In genomic region chr1:223887724-223888428, GRCh38 we compare ENCODE assay signal across 8 cellular contexts. TPM values are rescaled to one million over a fixed set of nuclear protein-coding genes. Genes with fewer than 3 reads are reported as not detected.
DNase-seq lines count a peak whose midpoint lies in the region; ATAC-seq, FAIRE-seq and TF ChIP-seq lines count a peak whose summit lies in the region.

No MANE protein-coding gene starts in this region.

- TF ChIP-seq EP300 in H1 (IDR thresholded peaks at IDR 0.05; ENCODE audit: borderline replicate concordance in 1 of 2, low read depth in 2 of 2, low read length in 2 of 2), result no peak

- H3K4me1 Mint-ChIP-seq in T-cell, result no peaks in the 10 kb centered on the region

- H3K79me1 ChIP-seq in H1 (ENCODE audit: low read depth, low read length), result no peaks in the 10 kb centered on the region

- no peak overlapping the region for H3K4me3 Mint-ChIP-seq in T-cell

- H3K27ac Mint-ChIP-seq in T-cell, result no peak overlapping the region

- H3K27ac ChIP-seq in H1 (ENCODE audit: low read depth, low read length), result no peak overlapping the region

- peak overlapping the region; percentile 59; the same call in 1 of the 2 replicates for H2AFZ ChIP-seq in H1 (ENCODE audit: low read length)

- TF ChIP-seq RAD21 in H1 (IDR thresholded peaks at IDR 0.05 in 1 of 2, conservative IDR thresholded peaks at IDR 0.05 in 1 of 2; ENCODE audit: low read depth in 2 of 2, low read length in 2 of 2), result no peak

- H3K14ac ChIP-seq in H1 (ENCODE audit: insufficient read length), result no peak overlapping the region

- H3K23me2 ChIP-seq in H1 (ENCODE audit: low read depth, low read length), result no peaks in the 10 kb centered on the region

- H3K56ac ChIP-seq in H1 (replicated peaks; ENCODE audit: insufficient read length, low read depth, low read length), result no peak overlapping the region

- H2BK120ac ChIP-seq in H1 (replicated peaks; ENCODE audit: low read depth, low read length), result no peak overlapping the region

- H2BK12ac ChIP-seq in H1 (ENCODE audit: low read depth, low read length), result no peak overlapping the region

- no peak overlapping the region; the same call in 1 of the 2 replicates for H4K8ac ChIP-seq in H1 (ENCODE audit: extremely low read depth, insufficient read depth, low read length)

- no peaks in the 10 kb centered on the region for H3K79me2 ChIP-seq in H1 (ENCODE audit: control insufficient read depth in 1 of 2, insufficient read depth in 2 of 2, low read length in 2 of 2)

- H3K36me3 Mint-ChIP-seq in T-cell, result no peaks in the 10 kb centered on the region

- TF ChIP-seq CTCF in H1 (IDR thresholded peaks at IDR 0.05; ENCODE audit: control extremely low read depth in 1 of 3, insufficient read depth in 1 of 3, low read depth in 1 of 3, low read length in 3 of 3), result no peak
- TF ChIP-seq CTCF in omental fat pad (IDR thresholded peaks at IDR 0.05), result no peak

- H3K23ac ChIP-seq in H1 (ENCODE audit: insufficient read length), result no peak overlapping the region

- H2AK5ac ChIP-seq in H1 (ENCODE audit: low read depth, low read length), result no peak overlapping the region

- no peak overlapping the region for H3K4me3 ChIP-seq in H1 (ENCODE audit: extremely low read depth in 1 of 4, insufficient read depth in 2 of 4, low read depth in 3 of 4, low read length in 4 of 4)

- no peak overlapping the region for H3K4ac ChIP-seq in H1 (replicated peaks; ENCODE audit: insufficient read length, low read depth, low read length)

- H2BK5ac ChIP-seq in H1 (ENCODE audit: low read depth, low read length), result no peak overlapping the region

- no peaks in the 10 kb centered on the region for H3K9me3 Mint-ChIP-seq in T-cell

- H2BK20ac ChIP-seq in H1 (ENCODE audit: low read length), result no peak overlapping the region

- H3K4me1 ChIP-seq in H1 (replicated peaks in 1 of 4; ENCODE audit: control insufficient read depth in 3 of 4, insufficient read depth in 4 of 4, low read length in 3 of 4), result peaks cover 0 to 8% (median 2%) of the 10 kb centered on the region in 4 experiments; a peak in 4 of 7 replicates

- no peaks in the 10 kb centered on the region for H3K27me3 ChIP-seq in H1 (replicated peaks in 1 of 4; ENCODE audit: control insufficient read depth in 3 of 4, extremely low read depth in 1 of 4, insufficient read depth in 3 of 4, low read length in 3 of 4)

- no peaks in the 10 kb centered on the region for H3K9me3 ChIP-seq in H1 (ENCODE audit: insufficient read depth in 2 of 2, low read depth in 1 of 2, low read length in 1 of 2)

- ATAC-seq in omental fat pad (ENCODE audit: low FRiP score) (peak; percentile 91), GM19351 (IDR thresholded peaks at IDR 0.05; ENCODE audit: unreplicated experiment) (no peak), GM21723 (IDR thresholded peaks at IDR 0.05; ENCODE audit: unreplicated experiment) (no peak), T-cell (replicated peaks in 1 of 4) (no peak)

- no peak for FAIRE-seq in H1 (lab: Jason Lieb, UNC)

- DNase-seq in DMS53 (lab: John Stamatoyannopoulos, UW) (peak; percentile 96), NCI-H2029 treated with DMSO at 0.1 percent for 48 hours (lab: John Stamatoyannopoulos, UW) (peak; percentile 0), H1 (ENCODE audit: low read depth in 1 of 2, low spot score in 2 of 2) (no peak), omental fat pad (ENCODE audit: low spot score) (no peak), activated gamma-delta T cell (lab: John Stamatoyannopoulos, UW) (no peak), T-cell (no peak)

- H3K4me2 ChIP-seq in H1 (ENCODE audit: insufficient read depth in 1 of 2, low read depth in 2 of 2, low read length in 2 of 2), result no peak overlapping the region

- H4K20me1 ChIP-seq in H1 (replicated peaks in 1 of 2; ENCODE audit: control insufficient read depth in 1 of 2, insufficient read depth in 2 of 2, low read length in 2 of 2), result no peaks in the 10 kb centered on the region

- H4K5ac ChIP-seq in H1 (ENCODE audit: insufficient read length, low read depth, low read length), result no peak overlapping the region

- no peak overlapping the region for H3K9ac ChIP-seq in H1 (replicated peaks in 1 of 4; ENCODE audit: extremely low read depth in 1 of 4, low read depth in 3 of 4, low read length in 3 of 4)

- no peak for TF ChIP-seq POLR2A in H1 (IDR thresholded peaks at IDR 0.05; ENCODE audit: control extremely low read depth in 1 of 2, low read depth in 2 of 2, low read length in 2 of 2)

- no peaks in the 10 kb centered on the region for H3K27me3 Mint-ChIP-seq in T-cell

- no peak overlapping the region for H2BK15ac ChIP-seq in H1 (ENCODE audit: low read length)

- no peak overlapping the region for H4K91ac ChIP-seq in H1 (replicated peaks; ENCODE audit: insufficient read length, low read length)

- CTCF ChIA-PET in H1 (lab: Charles Lee; ENCODE audit: partially characterized antibody), result interaction anchor here (0.8 to 1.3 kb wide), 4 partner anchors 41 to 259 kb away, joined by 3 to 6 read pairs (median 4); partner anchors contain the start of gene CAPN2
- CTCF ChIA-PET in T-cell (lab: Charles Lee), result no interaction called here

- 89% methylated on average over 12 of the region's 12 CpGs; no CpG with 5 or more reads in 1 of the 2 experiments for WGBS in H1 (ENCODE audit: extremely low coverage in 1 of 2, insufficient coverage in 1 of 2, insufficient read length in 1 of 2, insufficient replicate concordance in 2 of 2, low coverage in 1 of 2, low lambda C conversion rate in 2 of 2, missing lambda C conversion rate in 1 of 2), 2 experiments

- no peak overlapping the region for H3K18ac ChIP-seq in H1 (ENCODE audit: extremely low read depth, low read length)

- POLR2A ChIA-PET in H1 (lab: Charles Lee; ENCODE audit: partially characterized antibody), result no interaction called here
- POLR2A ChIA-PET in T-cell (lab: Charles Lee), result no interaction called here

- H3K36me3 ChIP-seq in H1 (ENCODE audit: control insufficient read depth in 2 of 4, insufficient read depth in 4 of 4, low read length in 3 of 4), result no peaks in the 10 kb centered on the region

TF ChIP-seq in H1, 55 proteins besides CTCF, POLR2A, EP300 and RAD21:
- no peak for TF ChIP-seq BRCA1 (IDR thresholded peaks at IDR 0.05; ENCODE audit: low read depth, low read length)
- TF ChIP-seq USF2 (IDR thresholded peaks at IDR 0.05; ENCODE audit: low read length), result no peak
- no peak for TF ChIP-seq SP1 (IDR thresholded peaks at IDR 0.05; ENCODE audit: low read depth, low read length)
- no peak for TF ChIP-seq SUZ12 (IDR thresholded peaks at IDR 0.05; ENCODE audit: low read length)
- TF ChIP-seq RXRA (IDR thresholded peaks at IDR 0.05; ENCODE audit: insufficient read depth, low read depth, low read length), result no peak
- no peak for TF ChIP-seq MAX (IDR thresholded peaks at IDR 0.05)
- TF ChIP-seq HDAC2 (IDR thresholded peaks at IDR 0.05; ENCODE audit: borderline replicate concordance in 1 of 2, low read depth in 2 of 2, low read length in 2 of 2), result no peak
- TF ChIP-seq SP4 (IDR thresholded peaks at IDR 0.05; ENCODE audit: low read length), result no peak
- TF ChIP-seq ZNF274 (IDR thresholded peaks at IDR 0.05; ENCODE audit: borderline replicate concordance, extremely low read depth, low read length), result no peak
- no peak for TF ChIP-seq CREB1 (IDR thresholded peaks at IDR 0.05)
- no peak for TF ChIP-seq POU5F1 (IDR thresholded peaks at IDR 0.05; ENCODE audit: low read depth, low read length)

RNA-seq across cellular contexts. Expression of gene TP53BP2, which starts 42.1 kb away (rescaled TPM):
- total RNA-seq in H1 (2021; fragmentation: NEBNext Ultra II Directional; extraction: Animal tissue kit (Norgen Biotek cat#: 25700)), result 38.7 and 38.9 TPM in 2 replicates
- polyA plus RNA-seq in H1 (2011; rRNA removed), result 16.2 and 18.0 TPM in 2 replicates
- 18.6 TPM for polyA plus RNA-seq in H1 (2011; cell fraction: cytosol; rRNA removed)
- polyA plus RNA-seq in H1 (2011; cell fraction: nucleus; rRNA removed), result 21.9 TPM
- 21.7 to 28.2 TPM (median 25.1 TPM) in 4 replicates for polyA plus RNA-seq in H1 (2012, experiment 1 of 2)
- 2.4 TPM for polyA plus RNA-seq in H1 (2012, experiment 2 of 2)
- polyA plus RNA-seq in H1 (2013, experiment 1 of 2), result 18.0 TPM
- 18.1 TPM for polyA plus RNA-seq in H1 (2013, experiment 2 of 2)
- 66.2 and 76.4 TPM in 2 replicates for polyA minus RNA-seq in H1 (2011; rRNA and poly(A)+ RNA removed)
- 22.8 TPM for polyA minus RNA-seq in H1 (2011; cell fraction: cytosol; rRNA and poly(A)+ RNA removed)
- polyA minus RNA-seq in H1 (2011; cell fraction: nucleus; rRNA and poly(A)+ RNA removed), result 60.3 TPM
- total RNA-seq in omental fat pad, result 10 to 100 TPM; 33.7 to 65.9 (median 48.6) TPM
- total RNA-seq in T-cell, result 10 to 100 TPM; 46.9 to 84.0 (median 53.1) TPM

Comparison
In these comparisons a context has a peak if more than half of its experiments do, and no peak if none do; other contexts are left out.
1. DNase-seq: peak in DMS53 (single experiment) and NCI-H2029 treated with DMSO at 0.1 percent for 48 hours (single experiment); none in H1 (0 of 2), omental fat pad (single experiment), activated gamma-delta T cell (single experiment) and T-cell (0 of 34).